27 cellular contexts compared by ENCODE assay signal in genomic region chr1:56160916-56161315, GRCh38.
"Had no signal": no experiment of that assay in that cellular context is flagged by ENCODE, and none has a peak within 500 bp of the region (broad histone marks: within the 10 kb centered on the region; RNA-seq: fewer than 3 reads in every experiment).

No MANE protein-coding gene starts in this region.

- H3K27me3 ChIP-seq: heart right ventricle, hepatocyte, neural progenitor cell, neutrophil, suprapubic skin, tibial nerve, upper lobe of left lung, vagina had no signal

- DNase-seq: heart right ventricle; islet precursor cell; left ventricle myocardium inferior; mesendoderm; mucosa of descending colon; naive thymus-derived CD8-positive, alpha-beta T cell; occipital lobe; psoas muscle; right cardiac atrium; stimulated activated CD4-positive, alpha-beta T cell treated with anti-CD3 and anti-CD28 coated beads, Interleukin-12 subunit alpha, Interleukin-12 subunit beta, amount 100 ng/mL, for 4 hours; stimulated activated CD4-positive, alpha-beta T cell treated with anti-CD3 and anti-CD28 coated beads, Interleukin-15, amount 100 ng/mL, for 24 hours; stimulated activated CD4-positive, alpha-beta T cell treated with anti-CD3 and anti-CD28 coated beads, Interleukin-2, amount 100 ng/mL, for 24 hours; stimulated activated CD4-positive, alpha-beta T cell treated with anti-CD3 and anti-CD28 coated beads, Interleukin-4, amount 100 ng/mL, for 1 hour; stimulated activated naive CD4-positive, alpha-beta T cell; upper lobe of left lung had no signal

- H3K36me3 ChIP-seq: heart right ventricle, left ventricle myocardium inferior, neural progenitor cell, neutrophil, suprapubic skin, thoracic aorta, tibial nerve, upper lobe of left lung, vagina had no signal

- H3K4me2 ChIP-seq: hepatocyte, neural progenitor cell had no signal

- H3K4me1 ChIP-seq: neural progenitor cell, parathyroid adenoma, psoas muscle, suprapubic skin, upper lobe of left lung had no signal

- H2AFZ ChIP-seq: hepatocyte, neural progenitor cell, parathyroid adenoma had no signal

- H3K9me3 ChIP-seq: left ventricle myocardium inferior, mucosa of descending colon, neutrophil, psoas muscle, suprapubic skin, thoracic aorta, upper lobe of left lung, vagina had no signal

- H3K9ac ChIP-seq: neural progenitor cell, parathyroid adenoma had no signal

- ATAC-seq: heart right ventricle; mucosa of descending colon; naive thymus-derived CD8-positive, alpha-beta T cell; psoas muscle; right cardiac atrium; sciatic nerve; stimulated activated effector memory CD8-positive, alpha-beta T cell treated with anti-CD3 and anti-CD28 coated beads, Interleukin-12 subunit alpha, Interleukin-12 subunit beta, amount 100 ng/mL, for 72 hours had no signal

- H3K27ac ChIP-seq: heart right ventricle, hepatocyte, left ventricle myocardium inferior, neural progenitor cell, neutrophil, parathyroid adenoma, psoas muscle, skin epidermis, suprapubic skin, thoracic aorta, tibial nerve, upper lobe of left lung, vagina had no signal

- H3K79me2 ChIP-seq: hepatocyte, parathyroid adenoma had no signal

- H3K4me3 ChIP-seq: heart right ventricle, hepatocyte, left ventricle myocardium inferior, lung, mucosa of descending colon, neural progenitor cell, psoas muscle, skin epidermis, suprapubic skin, thoracic aorta, tibial nerve, upper lobe of left lung, vagina had no signal
